29 cellular contexts compared by ENCODE assay signal in the genomic region with DNA sequence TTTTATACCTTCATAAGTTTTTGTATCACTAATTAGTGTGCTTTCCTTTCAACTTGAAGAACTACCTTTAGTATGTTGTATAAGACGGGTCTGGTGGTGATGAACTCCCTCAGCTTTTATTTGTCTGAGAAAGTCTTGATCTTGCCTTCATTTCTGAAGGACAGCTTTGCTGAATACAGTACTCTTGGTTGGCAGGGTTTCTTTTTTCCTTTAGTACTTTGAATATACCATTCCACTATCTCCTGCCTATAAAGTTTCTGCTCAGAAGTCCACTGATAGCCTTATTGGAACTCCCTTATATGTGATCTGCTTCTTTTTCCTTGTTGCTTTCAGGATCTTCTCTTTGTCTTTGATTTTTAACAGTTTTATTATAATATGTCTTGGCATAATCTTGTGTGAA.
A peak's percentile ranks its signal among the peaks of the same experiment; 100 is the strongest.
DNase-seq lines count a peak whose midpoint lies in the region; ATAC-seq and TF ChIP-seq lines count a peak whose summit lies in the region.
"Had no signal": no experiment of that assay in that cellular context is flagged by ENCODE, and none has a peak within 500 bp of the region (broad histone marks: within the 10 kb centered on the region; RNA-seq: fewer than 3 reads in every experiment).

No MANE protein-coding gene starts in this region.

- CTCF ChIA-PET in HEK293 (lab: Yijun Ruan, JAX), result no interaction called here

- DNase-seq in OCI-M1 (lab: John Stamatoyannopoulos, UW) (peak; percentile 36), NCI-H1694 treated with DMSO at 0.1 percent for 48 hours (lab: John Stamatoyannopoulos, UW) (no peak)
- DNase-seq: 8988T; ACHN; AML-193; BE2C; C1 segment of cervical spinal cord; Caco-2; Calu3; CD4-positive, alpha-beta memory T cell; CD4-positive, alpha-beta T cell; CD4-positive, CD25-positive, alpha-beta regulatory T cell; CD8-positive, alpha-beta memory T cell; CD8-positive, alpha-beta T cell; COR-L47; DMS 273 treated with DMSO at 0.1 percent for 48 hours; DMS153; DMS53; DMS79; DMS79 treated with DMSO at 0.1 percent for 48 hours; DND-41; EL had no signal

- peaks cover 4% of the 10 kb centered on the region; the same call in 1 of the 2 replicates for H3K4me1 ChIP-seq in HEK293 (ENCODE audit: control insufficient read depth, insufficient read depth, low read length)
- H3K4me1 ChIP-seq: A549; BE2C; BLaER1; BLaER1 treated with 17β-estradiol and CSF1 and Interleukin-3, amounts not matched to agents 10 nM and 100 nM; Caco-2 had no signal

- H3K4me3 ChIP-seq in HEK293 (ENCODE audit: low read depth, low read length), result no peak overlapping the region
- H3K4me3 ChIP-seq: A549; BLaER1; BLaER1 treated with 17β-estradiol and CSF1 and Interleukin-3, amounts not matched to agents 10 nM and 100 nM had no signal

- no peak overlapping the region for H3K27ac ChIP-seq in HEK293 (ENCODE audit: extremely low read depth, low read depth, low read length)
- H3K27ac ChIP-seq: 22Rv1; A549; BLaER1; BLaER1 treated with 17β-estradiol and CSF1 and Interleukin-3, amounts not matched to agents 10 nM and 100 nM; C4-2B had no signal

- ATAC-seq in HG03095 (IDR thresholded peaks at IDR 0.05; ENCODE audit: unreplicated experiment), result no peak
- ATAC-seq: A549; CD8-positive, alpha-beta T cell had no signal

- POLR2A ChIA-PET in HEK293 (lab: Yijun Ruan, JAX), result no interaction called here

- TF ChIP-seq CTCF in HEK293 (tag by site-specific recombination; IDR thresholded peaks at IDR 0.05), result no peak

- no peaks in the 10 kb centered on the region for H3K9me3 ChIP-seq in HEK293 (ENCODE audit: control insufficient read depth, insufficient read depth, low read depth, low read length)

- H3K36me3 ChIP-seq in HEK293 (ENCODE audit: control insufficient read depth in 2 of 2, insufficient read depth in 1 of 2, low read length in 2 of 2), result no peaks in the 10 kb centered on the region
- H3K36me3 ChIP-seq: BE2C; BLaER1; BLaER1 treated with 17β-estradiol and CSF1 and Interleukin-3, amounts not matched to agents 10 nM and 100 nM had no signal

TF ChIP-seq in HEK293, 187 proteins besides CTCF, POLR2A, EP300 and RAD21:
- TF ChIP-seq ZNF184 (tag by site-specific recombination; IDR thresholded peaks at IDR 0.05) (no peak), SETDB1 (IDR thresholded peaks at IDR 0.05; ENCODE audit: insufficient read length, low read length) (peak; percentile 96), ZNF792 (tag by site-specific recombination; IDR thresholded peaks at IDR 0.05) (no peak)
